11 cellular contexts compared by ENCODE assay signal in the genomic region with DNA sequence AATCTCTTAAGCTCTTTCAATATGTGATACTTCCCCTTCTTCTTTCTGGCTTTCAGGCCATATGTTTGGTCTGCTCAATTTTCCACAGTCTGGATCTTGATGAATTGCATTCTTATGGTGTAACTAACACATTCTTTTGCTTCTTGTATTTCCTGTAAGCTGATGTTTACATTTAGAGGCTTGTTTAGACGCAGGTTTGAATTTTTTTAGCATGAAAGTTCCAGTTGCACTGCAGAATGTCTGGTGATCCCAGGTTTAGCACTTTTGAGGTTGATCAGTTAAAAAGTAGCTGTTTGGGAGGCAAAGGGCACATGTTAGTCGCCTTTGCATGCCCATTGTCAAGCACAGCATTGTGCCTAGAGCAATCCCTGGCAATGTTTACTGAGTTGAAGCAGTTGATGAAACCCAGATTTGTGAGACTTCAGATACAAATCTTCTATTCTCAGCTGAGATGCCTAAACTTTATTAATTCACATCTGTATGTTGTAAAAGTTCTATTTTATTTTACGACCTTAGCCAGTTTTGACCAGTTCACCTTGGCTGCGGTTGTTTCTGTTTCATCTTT. TPM values are rescaled to one million over a fixed set of nuclear protein-coding genes. Genes with fewer than 3 reads are reported as not detected.
DNase-seq lines count a peak whose midpoint lies in the region; ATAC-seq and TF ChIP-seq lines count a peak whose summit lies in the region.
"Had no signal": no experiment of that assay in that cellular context is flagged by ENCODE, and none has a peak within 500 bp of the region (broad histone marks: within the 10 kb centered on the region; RNA-seq: fewer than 3 reads in every experiment).

No MANE protein-coding gene starts in this region.

- DNase-seq in HS-27A (ENCODE audit: low read depth) (peak; percentile 56), adipocyte (ENCODE audit: low read depth) (peak; percentile 85), iPS-NIHi11 (ENCODE audit: low spot score) (peak; percentile 21), thoracic aorta (ENCODE audit: low spot score) (no peak), NCI-H345 treated with DMSO at 0.1 percent for 48 hours (lab: John Stamatoyannopoulos, UW; ENCODE audit: unreplicated experiment) (no peak), 8988T (no peak)
- no peak for DNase-seq in activated T-cell treated with anti-CD3 and anti-CD28 coated beads, Interleukin-2, amount 50 U/mL, for 24 hours
- DNase-seq: naive thymus-derived CD4-positive, alpha-beta T cell; NCI-H187 treated with DMSO at 0.1 percent for 48 hours; stimulated activated naive B cell treated with anti-CD40 and anti-IgM and Interleukin-4, amounts not matched to agents 10 μg/mL and 1 μg/mL and 100 μg/mL, for 72 hours had no signal

- no peaks in the 10 kb centered on the region for H3K36me3 Mint-ChIP-seq in activated T-cell treated with anti-CD3 and anti-CD28 coated beads, Interleukin-2, amount 50 U/mL, for 24 hours (ENCODE audit: low read depth)
- H3K36me3 Mint-ChIP-seq: naive thymus-derived CD4-positive, alpha-beta T cell; stimulated activated naive B cell treated with anti-CD40 and anti-IgM and Interleukin-4, amounts not matched to agents 10 μg/mL and 1 μg/mL and 100 μg/mL, for 72 hours had no signal

- ATAC-seq in thoracic aorta (ENCODE audit: insufficient number of reproducible peaks, low FRiP score, low read depth) (no peak), HG02763 (IDR thresholded peaks at IDR 0.05; ENCODE audit: unreplicated experiment) (no peak)
- ATAC-seq: naive thymus-derived CD4-positive, alpha-beta T cell; stimulated activated naive B cell treated with anti-CD40 and anti-IgM and Interleukin-4, amounts not matched to agents 10 μg/mL and 1 μg/mL and 100 μg/mL, for 72 hours had no signal

- H3K4me1 Mint-ChIP-seq in activated T-cell treated with anti-CD3 and anti-CD28 coated beads, Interleukin-2, amount 50 U/mL, for 24 hours (ENCODE audit: low read depth): peaks cover 2% of the 10 kb centered on the region

- no peak overlapping the region for H3K27ac Mint-ChIP-seq in activated T-cell treated with anti-CD3 and anti-CD28 coated beads, Interleukin-2, amount 50 U/mL, for 24 hours
- H3K27ac Mint-ChIP-seq: naive thymus-derived CD4-positive, alpha-beta T cell; stimulated activated naive B cell treated with anti-CD40 and anti-IgM and Interleukin-4, amounts not matched to agents 10 μg/mL and 1 μg/mL and 100 μg/mL, for 72 hours had no signal

- H3K27me3 ChIP-seq in adipocyte (replicated peaks; ENCODE audit: control insufficient read depth, insufficient read depth, low read length) (no peaks in the 10 kb centered on the region), thoracic aorta (replicated peaks; ENCODE audit: insufficient read depth) (no peaks in the 10 kb centered on the region)

- no peak for TF ChIP-seq CTCF in thoracic aorta (IDR thresholded peaks at IDR 0.05)

- peak overlapping the region; percentile 51 for H3K9ac ChIP-seq in adipocyte (ENCODE audit: low read length)

- H3K4me3 Mint-ChIP-seq in activated T-cell treated with anti-CD3 and anti-CD28 coated beads, Interleukin-2, amount 50 U/mL, for 24 hours: no peak overlapping the region
- H3K4me3 Mint-ChIP-seq: stimulated activated naive B cell treated with anti-CD40 and anti-IgM and Interleukin-4, amounts not matched to agents 10 μg/mL and 1 μg/mL and 100 μg/mL, for 72 hours had no signal

- H3K4me1 ChIP-seq in adipocyte (ENCODE audit: control insufficient read depth, insufficient read depth, low read length): peaks cover 17% of the 10 kb centered on the region
- peaks cover 14 to 38% of the 10 kb centered on the region in 2 donors for H3K4me1 ChIP-seq in thoracic aorta (ENCODE audit: control insufficient read depth in 1 of 2, low read depth in 2 of 2)

- peak overlapping the region; percentile 78 for H3K4me3 ChIP-seq in adipocyte (ENCODE audit: low read length)
- H3K4me3 ChIP-seq in thoracic aorta: peak overlapping the region; percentile 60

- H3K9me3 Mint-ChIP-seq in activated T-cell treated with anti-CD3 and anti-CD28 coated beads, Interleukin-2, amount 50 U/mL, for 24 hours: no peaks in the 10 kb centered on the region
- H3K9me3 Mint-ChIP-seq: stimulated activated naive B cell treated with anti-CD40 and anti-IgM and Interleukin-4, amounts not matched to agents 10 μg/mL and 1 μg/mL and 100 μg/mL, for 72 hours had no signal

- H3K36me3 ChIP-seq in adipocyte (ENCODE audit: control insufficient read depth, insufficient read depth, low read length, severe bottlenecking) (no peaks in the 10 kb centered on the region), thoracic aorta (no peaks in the 10 kb centered on the region)

- H3K9me3 ChIP-seq in adipocyte (ENCODE audit: control insufficient read depth, low read length) (no peaks in the 10 kb centered on the region), thoracic aorta (no peaks in the 10 kb centered on the region)

- peak overlapping the region in 1 of 2 donors; percentile 36 for H3K27ac ChIP-seq in thoracic aorta

- peaks cover 35% of the 10 kb centered on the region for H3K27me3 Mint-ChIP-seq in activated T-cell treated with anti-CD3 and anti-CD28 coated beads, Interleukin-2, amount 50 U/mL, for 24 hours

RNA-seq across cellular contexts. Expression of a gene that starts 59.6 kb away (rescaled TPM):
- total RNA-seq in thoracic aorta: not detected

Comparison
In these comparisons a context has a peak if more than half of its experiments do, and no peak if none do; other contexts are left out.
1. DNase-seq: peak in HS-27A (single experiment), adipocyte (single experiment) and iPS-NIHi11 (single experiment); none in thoracic aorta (single experiment), activated T-cell treated with anti-CD3 and anti-CD28 coated beads, Interleukin-2, amount 50 U/mL, for 24 hours (single experiment), NCI-H345 treated with DMSO at 0.1 percent for 48 hours (single experiment) and 8988T (single experiment).